In the genomic region with DNA sequence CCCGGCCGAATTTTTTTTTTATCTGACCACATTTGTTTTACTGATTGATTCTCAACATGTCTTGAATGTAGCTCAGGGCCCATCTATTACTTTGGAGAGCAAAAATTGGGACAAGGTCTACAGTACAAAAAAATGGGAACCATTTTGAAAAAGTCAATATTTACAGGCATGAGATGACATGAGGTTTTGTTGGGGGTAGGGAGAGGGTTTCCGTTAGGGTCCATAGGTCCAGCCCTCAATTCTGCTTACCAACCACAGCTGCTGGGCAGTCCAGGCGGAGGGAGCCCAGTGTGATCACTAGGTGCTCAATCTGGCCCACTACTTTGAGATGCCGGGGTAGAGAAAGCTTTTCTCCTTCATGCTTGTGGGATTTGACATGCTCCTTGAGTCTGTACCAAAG, we compare ENCODE assay signal across 44 cellular contexts. TPM values are rescaled to one million over a fixed set of nuclear protein-coding genes. Genes with fewer than 3 reads are reported as not detected.
"Had no signal": no experiment of that assay in that cellular context is flagged by ENCODE, and none has a peak within 500 bp of the region (broad histone marks: within the 10 kb centered on the region; RNA-seq: fewer than 3 reads in every experiment).

No MANE protein-coding gene starts in this region.

- H3K4me3 Mint-ChIP-seq: activated naive CD4-positive, alpha-beta T cell treated with anti-CD3 and anti-CD28 coated beads for 36 hours; activated naive CD4-positive, alpha-beta T cell treated with anti-CD3 and anti-CD28 coated beads, Interleukin-2, amount 10 ng/mL, durations not matched to agents 7 days and 5 days; activated naive CD4-positive, alpha-beta T cell treated with anti-CD3 and anti-CD28 coated beads, Interleukin-2, amount 50 U/mL, for 24 hours; activated naive CD8-positive, alpha-beta T cell; activated naive CD8-positive, alpha-beta T cell treated with anti-CD3 and anti-CD28 coated beads for 36 hours; activated naive CD8-positive, alpha-beta T cell treated with anti-CD3 and anti-CD28 coated beads, Interleukin-2, amount 10 ng/mL, durations not matched to agents 7 days and 5 days; activated naive CD8-positive, alpha-beta T cell treated with anti-CD3 and anti-CD28 coated beads, Interleukin-2, amount 50 U/mL, for 24 hours; activated T-cell treated with anti-CD3 and anti-CD28 coated beads, Interleukin-2, amount 50 U/mL, for 24 hours; activated T-cell treated with anti-CD3 and anti-CD28 coated beads, Interleukin-2, amount 50 U/mL, for 4 hours; activated T-cell treated with anti-CD3 and anti-CD28 coated beads, Interleukin-2, amount 50 U/mL, for 72 hours; activated T-helper 1 cell treated with anti-CD3 and anti-CD28 coated beads, Interleukin-12 subunit alpha, Interleukin-12 subunit beta, Interleukin-2, Interleukin-4 antibody, amounts not matched to agents 30 ng/mL and 10 ng/mL and 1 ng/mL, durations not matched to agents 14 hours and 24 hours and 36 hours; activated T-helper 17 cell treated with anti-CD3 and anti-CD28 coated beads, Interleukin-2, amount 50 U/mL, for 72 hours; brain; central memory CD8-positive, alpha-beta T cell had no signal

- H3K4me3 ChIP-seq: adrenal gland, ascending aorta, body of pancreas, breast epithelium, cardiac muscle cell had no signal

- ATAC-seq: activated naive CD4-positive, alpha-beta T cell treated with anti-CD3 and anti-CD28 coated beads, Interleukin-2, amount 50 U/mL, for 72 hours; activated naive CD8-positive, alpha-beta T cell treated with anti-CD3 and anti-CD28 coated beads, Interleukin-2, amount 50 U/mL, for 24 hours; activated T-cell treated with anti-CD3 and anti-CD28 coated beads, Interleukin-2, amount 50 U/mL, for 4 hours; activated T-cell treated with anti-CD3 and anti-CD28 coated beads, Interleukin-2, amount 50 U/mL, for 72 hours; activated T-helper 17 cell treated with anti-CD3 and anti-CD28 coated beads, Interleukin-2, amount 50 U/mL, for 72 hours; body of pancreas had no signal

- H3K9me3 Mint-ChIP-seq: activated naive CD4-positive, alpha-beta T cell treated with anti-CD3 and anti-CD28 coated beads for 36 hours; activated naive CD4-positive, alpha-beta T cell treated with anti-CD3 and anti-CD28 coated beads, Interleukin-2, amount 10 ng/mL, durations not matched to agents 7 days and 5 days; activated naive CD4-positive, alpha-beta T cell treated with anti-CD3 and anti-CD28 coated beads, Interleukin-2, amount 50 U/mL, for 24 hours; activated naive CD4-positive, alpha-beta T cell treated with anti-CD3 and anti-CD28 coated beads, Interleukin-2, amount 50 U/mL, for 72 hours; activated naive CD8-positive, alpha-beta T cell treated with anti-CD3 and anti-CD28 coated beads for 36 hours; activated naive CD8-positive, alpha-beta T cell treated with anti-CD3 and anti-CD28 coated beads, Interleukin-2, amount 10 ng/mL, durations not matched to agents 7 days and 5 days; activated naive CD8-positive, alpha-beta T cell treated with anti-CD3 and anti-CD28 coated beads, Interleukin-2, amount 50 U/mL, for 24 hours; activated T-cell treated with anti-CD3 and anti-CD28 coated beads, Interleukin-2, amount 50 U/mL, for 24 hours; activated T-cell treated with anti-CD3 and anti-CD28 coated beads, Interleukin-2, amount 50 U/mL, for 4 hours; activated T-cell treated with anti-CD3 and anti-CD28 coated beads, Interleukin-2, amount 50 U/mL, for 72 hours; activated T-helper 1 cell treated with anti-CD3 and anti-CD28 coated beads, Interleukin-12 subunit alpha, Interleukin-12 subunit beta, Interleukin-2, Interleukin-4 antibody, amounts not matched to agents 30 ng/mL and 10 ng/mL and 1 ng/mL, durations not matched to agents 14 hours and 24 hours and 36 hours; activated T-helper 17 cell treated with anti-CD3 and anti-CD28 coated beads, Interleukin-2, amount 50 U/mL, for 72 hours; activated T-helper 2 cell treated with anti-CD3 and anti-CD28 coated beads, Interferon-gamma antibody, Interleukin-2, Interleukin-4, amounts not matched to agents 10 μg/mL and 5 μg/mL and 100 μg/mL, durations not matched to agents 14 hours and 24 hours and 36 hours; brain; central memory CD8-positive, alpha-beta T cell had no signal

- H3K27me3 ChIP-seq: adrenal gland, ascending aorta, body of pancreas, brain microvascular endothelial cell, breast epithelium, cardiac muscle cell had no signal

- H3K9me3 ChIP-seq: adrenal gland, ascending aorta, body of pancreas, breast epithelium had no signal

- DNase-seq: activated effector memory CD4-positive, alpha-beta T cell treated with anti-CD3 and anti-CD28 coated beads, Interleukin-2, amount 50 U/mL, for 16 hours; activated effector memory CD4-positive, alpha-beta T cell treated with Interleukin-2 at 50 U/mL for 16 hours; activated gamma-delta T cell; activated gamma-delta T cell treated with Interleukin-2 at 50 U/mL for 16 hours; activated naive CD4-positive, alpha-beta T cell; activated naive CD4-positive, alpha-beta T cell treated with anti-CD3 and anti-CD28 coated beads for 36 hours; activated naive CD4-positive, alpha-beta T cell treated with anti-CD3 and anti-CD28 coated beads, Interleukin-2, amount 10 ng/mL, durations not matched to agents 7 days and 5 days; activated naive CD4-positive, alpha-beta T cell treated with anti-CD3 and anti-CD28 coated beads, Interleukin-2, amount 50 U/mL, for 16 hours; activated naive CD4-positive, alpha-beta T cell treated with Interleukin-2 at 50 U/mL for 16 hours; activated naive CD8-positive, alpha-beta T cell treated with anti-CD3 and anti-CD28 coated beads for 36 hours; activated naive CD8-positive, alpha-beta T cell treated with anti-CD3 and anti-CD28 coated beads, Interleukin-2, amount 10 ng/mL, durations not matched to agents 7 days and 5 days; activated naive CD8-positive, alpha-beta T cell treated with anti-CD3 and anti-CD28 coated beads, Interleukin-2, amount 50 U/mL, for 24 hours; activated T-cell treated with anti-CD3 and anti-CD28 coated beads for 4 hours; activated T-cell treated with anti-CD3 and anti-CD28 coated beads, Interleukin-2, amount 50 U/mL, for 1 hour; activated T-cell treated with anti-CD3 and anti-CD28 coated beads, Interleukin-2, amount 50 U/mL, for 24 hours; activated T-cell treated with anti-CD3 and anti-CD28 coated beads, Interleukin-2, amount 50 U/mL, for 4 hours; activated T-cell treated with anti-CD3 and anti-CD28 coated beads, Interleukin-2, amount 50 U/mL, for 48 hours; activated T-cell treated with anti-CD3 and anti-CD28 coated beads, Interleukin-2, amount 50 U/mL, for 72 hours; adrenal gland; amniotic stem cell; amygdala; anterior cingulate cortex; aorta; body of pancreas; brain microvascular endothelial cell; central memory CD4-positive, alpha-beta T cell; cerebellar nuclear complex had no signal

- H3K27ac Mint-ChIP-seq: activated naive CD4-positive, alpha-beta T cell treated with anti-CD3 and anti-CD28 coated beads for 36 hours; activated naive CD4-positive, alpha-beta T cell treated with anti-CD3 and anti-CD28 coated beads, Interleukin-2, amount 10 ng/mL, durations not matched to agents 7 days and 5 days; activated naive CD4-positive, alpha-beta T cell treated with anti-CD3 and anti-CD28 coated beads, Interleukin-2, amount 50 U/mL, for 24 hours; activated naive CD4-positive, alpha-beta T cell treated with anti-CD3 and anti-CD28 coated beads, Interleukin-2, amount 50 U/mL, for 72 hours; activated naive CD8-positive, alpha-beta T cell; activated naive CD8-positive, alpha-beta T cell treated with anti-CD3 and anti-CD28 coated beads for 36 hours; activated naive CD8-positive, alpha-beta T cell treated with anti-CD3 and anti-CD28 coated beads, Interleukin-2, amount 10 ng/mL, durations not matched to agents 7 days and 5 days; activated naive CD8-positive, alpha-beta T cell treated with anti-CD3 and anti-CD28 coated beads, Interleukin-2, amount 50 U/mL, for 24 hours; activated T-cell treated with anti-CD3 and anti-CD28 coated beads, Interleukin-2, amount 50 U/mL, for 24 hours; activated T-cell treated with anti-CD3 and anti-CD28 coated beads, Interleukin-2, amount 50 U/mL, for 72 hours; activated T-helper 1 cell treated with anti-CD3 and anti-CD28 coated beads, Interleukin-12 subunit alpha, Interleukin-12 subunit beta, Interleukin-2, Interleukin-4 antibody, amounts not matched to agents 30 ng/mL and 10 ng/mL and 1 ng/mL, durations not matched to agents 14 hours and 24 hours and 36 hours; activated T-helper 17 cell treated with anti-CD3 and anti-CD28 coated beads, Interleukin-2, amount 50 U/mL, for 72 hours; activated T-helper 2 cell treated with anti-CD3 and anti-CD28 coated beads, Interferon-gamma antibody, Interleukin-2, Interleukin-4, amounts not matched to agents 10 μg/mL and 5 μg/mL and 100 μg/mL, durations not matched to agents 14 hours and 24 hours and 36 hours had no signal

- H3K36me3 ChIP-seq: adrenal gland, ascending aorta, brain microvascular endothelial cell, breast epithelium, cardiac muscle cell had no signal

- FAIRE-seq: astrocyte, bronchial epithelial cell had no signal

- H3K4me1 Mint-ChIP-seq: activated naive CD4-positive, alpha-beta T cell treated with anti-CD3 and anti-CD28 coated beads, Interleukin-2, amount 50 U/mL, for 24 hours; activated naive CD8-positive, alpha-beta T cell treated with anti-CD3 and anti-CD28 coated beads for 36 hours; activated naive CD8-positive, alpha-beta T cell treated with anti-CD3 and anti-CD28 coated beads, Interleukin-2, amount 50 U/mL, for 24 hours; activated T-helper 17 cell treated with anti-CD3 and anti-CD28 coated beads, Interleukin-2, amount 50 U/mL, for 72 hours; brain; central memory CD8-positive, alpha-beta T cell had no signal

- H3K27ac ChIP-seq: adrenal gland, ascending aorta, body of pancreas, brain microvascular endothelial cell, breast epithelium, cardiac muscle cell had no signal

- H3K36me3 Mint-ChIP-seq: activated naive CD4-positive, alpha-beta T cell treated with anti-CD3 and anti-CD28 coated beads, Interleukin-2, amount 10 ng/mL, durations not matched to agents 7 days and 5 days; activated naive CD4-positive, alpha-beta T cell treated with anti-CD3 and anti-CD28 coated beads, Interleukin-2, amount 50 U/mL, for 24 hours; activated naive CD4-positive, alpha-beta T cell treated with anti-CD3 and anti-CD28 coated beads, Interleukin-2, amount 50 U/mL, for 72 hours; activated naive CD8-positive, alpha-beta T cell treated with anti-CD3 and anti-CD28 coated beads for 36 hours; activated naive CD8-positive, alpha-beta T cell treated with anti-CD3 and anti-CD28 coated beads, Interleukin-2, amount 10 ng/mL, durations not matched to agents 7 days and 5 days had no signal

- H3K4me1 ChIP-seq: body of pancreas, breast epithelium had no signal

RNA-seq across cellular contexts. Expression of gene ASCL3, which starts 42.6 kb away (rescaled TPM):
- total RNA-seq: activated naive CD4-positive, alpha-beta T cell treated with anti-CD3 and anti-CD28 coated beads for 36 hours; activated naive CD4-positive, alpha-beta T cell treated with anti-CD3 and anti-CD28 coated beads, Interleukin-2, amount 50 U/mL, for 72 hours; activated naive CD8-positive, alpha-beta T cell treated with anti-CD3 and anti-CD28 coated beads for 36 hours; activated naive CD8-positive, alpha-beta T cell treated with anti-CD3 and anti-CD28 coated beads, Interleukin-2, amount 10 ng/mL, durations not matched to agents 7 days and 5 days; activated T-cell treated with anti-CD3 and anti-CD28 coated beads, Interleukin-2, amount 50 U/mL, for 4 hours; activated T-cell treated with anti-CD3 and anti-CD28 coated beads, Interleukin-2, amount 50 U/mL, for 72 hours; activated T-helper 1 cell treated with anti-CD3 and anti-CD28 coated beads, Interleukin-12 subunit alpha, Interleukin-12 subunit beta, Interleukin-2, Interleukin-4 antibody, amounts not matched to agents 30 ng/mL and 10 ng/mL and 1 ng/mL, durations not matched to agents 14 hours and 24 hours and 36 hours; activated T-helper 17 cell treated with anti-CD3 and anti-CD28 coated beads, Interleukin-2, amount 50 U/mL, for 72 hours; activated T-helper 2 cell treated with anti-CD3 and anti-CD28 coated beads, Interferon-gamma antibody, Interleukin-2, Interleukin-4, amounts not matched to agents 10 μg/mL and 5 μg/mL and 100 μg/mL, durations not matched to agents 14 hours and 24 hours and 36 hours; adrenal gland; aorta; ascending aorta; astrocyte; body of pancreas; breast epithelium; bronchial epithelial cell; cardiac muscle cell; cardiac septum; cerebellum; chondrocyte had no signal
- polyA plus RNA-seq: adrenal gland, aorta, cardiac muscle cell had no signal

RNA-seq across cellular contexts. Expression of gene C11orf16, which starts 52.7 kb away (rescaled TPM):
- total RNA-seq: activated naive CD4-positive, alpha-beta T cell treated with anti-CD3 and anti-CD28 coated beads for 36 hours; activated naive CD4-positive, alpha-beta T cell treated with anti-CD3 and anti-CD28 coated beads, Interleukin-2, amount 50 U/mL, for 72 hours; activated naive CD8-positive, alpha-beta T cell treated with anti-CD3 and anti-CD28 coated beads for 36 hours; activated naive CD8-positive, alpha-beta T cell treated with anti-CD3 and anti-CD28 coated beads, Interleukin-2, amount 10 ng/mL, durations not matched to agents 7 days and 5 days; activated T-cell treated with anti-CD3 and anti-CD28 coated beads, Interleukin-2, amount 50 U/mL, for 4 hours; activated T-cell treated with anti-CD3 and anti-CD28 coated beads, Interleukin-2, amount 50 U/mL, for 72 hours; activated T-helper 1 cell treated with anti-CD3 and anti-CD28 coated beads, Interleukin-12 subunit alpha, Interleukin-12 subunit beta, Interleukin-2, Interleukin-4 antibody, amounts not matched to agents 30 ng/mL and 10 ng/mL and 1 ng/mL, durations not matched to agents 14 hours and 24 hours and 36 hours; activated T-helper 17 cell treated with anti-CD3 and anti-CD28 coated beads, Interleukin-2, amount 50 U/mL, for 72 hours; activated T-helper 2 cell treated with anti-CD3 and anti-CD28 coated beads, Interferon-gamma antibody, Interleukin-2, Interleukin-4, amounts not matched to agents 10 μg/mL and 5 μg/mL and 100 μg/mL, durations not matched to agents 14 hours and 24 hours and 36 hours; adrenal gland; aorta; ascending aorta; astrocyte; body of pancreas; breast epithelium; bronchial epithelial cell; cardiac muscle cell; cardiac septum; cerebellum; chondrocyte had no signal
- polyA plus RNA-seq: adipose tissue, aorta, cardiac muscle cell had no signal
